8 cellular contexts compared by ENCODE assay signal in the genomic region with DNA sequence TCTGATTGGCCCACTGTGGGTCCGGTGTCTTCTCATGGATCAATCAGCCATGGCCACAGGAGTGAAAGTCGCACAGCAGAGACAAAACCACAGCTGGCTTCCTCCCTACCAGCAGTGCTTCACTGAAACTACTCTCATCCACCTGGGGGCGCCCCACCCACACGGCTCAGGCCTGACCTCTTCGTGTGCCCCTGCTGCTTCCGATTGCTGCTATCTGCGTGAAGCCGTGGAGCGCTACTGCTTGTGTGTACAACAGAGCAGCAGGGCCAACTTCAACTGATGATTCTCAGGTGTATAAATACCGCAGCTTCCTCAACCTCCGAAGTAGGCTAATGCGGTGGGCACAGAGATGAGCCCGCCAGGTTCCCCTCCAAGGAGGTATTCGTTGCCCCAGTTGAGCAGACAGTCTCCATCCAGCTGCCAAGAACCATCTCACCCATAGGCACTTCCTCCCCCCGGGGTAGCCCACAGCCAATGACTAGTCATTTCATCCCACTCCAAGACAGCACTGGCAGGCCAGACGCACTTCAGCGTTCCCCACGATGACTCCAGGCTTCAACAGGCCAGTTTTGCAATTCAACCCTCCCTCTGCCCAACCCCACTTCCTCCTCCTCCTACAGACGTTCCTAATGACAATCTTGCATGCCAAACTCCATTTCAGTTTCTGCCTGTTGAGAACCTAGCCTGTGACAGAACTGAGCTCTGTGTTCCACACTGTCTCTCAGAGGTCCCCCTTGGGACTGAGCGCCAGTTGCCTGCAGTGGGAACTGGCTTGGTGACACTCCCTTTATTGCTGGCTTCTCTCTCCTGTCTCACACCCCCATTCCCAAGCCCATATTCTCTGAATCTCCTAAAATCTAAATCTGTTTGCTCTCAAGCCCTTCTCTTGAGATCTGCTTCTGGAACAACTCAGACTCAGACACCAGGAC. TPM values are rescaled to one million over a fixed set of nuclear protein-coding genes. Genes with fewer than 3 reads are reported as not detected.
DNase-seq lines count a peak whose midpoint lies in the region.

No MANE protein-coding gene starts in this region.

- DNase-seq in EL (peak; percentile 60), H4 (ENCODE audit: low spot score) (peak; percentile 43), NCI-H226 (peak; percentile 9), fibroblast of peridontal ligament (ENCODE audit: extremely low read depth) (peak; percentile 52), retina (peak; percentile 16), LoVo (ENCODE audit: low spot score) (no peak), dermis blood vessel endothelial cell (no peak)
- peak; percentile 27 to 49 for DNase-seq in activated CD8-positive, alpha-beta memory T cell treated with anti-CD3 and anti-CD28 coated beads for 1 hour (ENCODE audit: extremely low read depth in 1 of 2, low read depth in 1 of 2)

RNA-seq across cellular contexts. Expression of gene ATP6AP2, which starts 41.3 kb away (rescaled TPM):
- 109 and 138 TPM in 2 replicates for total RNA-seq in H4 (2014; rRNA removed; shearing (Covaris generic))
- total RNA-seq in dermis blood vessel endothelial cell, result 82.0 and 101 TPM in 2 replicates

Comparison
In these comparisons a context has a peak if more than half of its experiments do, and no peak if none do; other contexts are left out.
1. DNase-seq: peak in EL (single experiment), H4 (single experiment), NCI-H226 (single experiment), activated CD8-positive, alpha-beta memory T cell treated with anti-CD3 and anti-CD28 coated beads for 1 hour (2 of 2), fibroblast of peridontal ligament (single experiment) and retina (single experiment); none in LoVo (single experiment) and dermis blood vessel endothelial cell (single experiment).